ENCODE assay signal across 12 cellular contexts in the genomic region with DNA sequence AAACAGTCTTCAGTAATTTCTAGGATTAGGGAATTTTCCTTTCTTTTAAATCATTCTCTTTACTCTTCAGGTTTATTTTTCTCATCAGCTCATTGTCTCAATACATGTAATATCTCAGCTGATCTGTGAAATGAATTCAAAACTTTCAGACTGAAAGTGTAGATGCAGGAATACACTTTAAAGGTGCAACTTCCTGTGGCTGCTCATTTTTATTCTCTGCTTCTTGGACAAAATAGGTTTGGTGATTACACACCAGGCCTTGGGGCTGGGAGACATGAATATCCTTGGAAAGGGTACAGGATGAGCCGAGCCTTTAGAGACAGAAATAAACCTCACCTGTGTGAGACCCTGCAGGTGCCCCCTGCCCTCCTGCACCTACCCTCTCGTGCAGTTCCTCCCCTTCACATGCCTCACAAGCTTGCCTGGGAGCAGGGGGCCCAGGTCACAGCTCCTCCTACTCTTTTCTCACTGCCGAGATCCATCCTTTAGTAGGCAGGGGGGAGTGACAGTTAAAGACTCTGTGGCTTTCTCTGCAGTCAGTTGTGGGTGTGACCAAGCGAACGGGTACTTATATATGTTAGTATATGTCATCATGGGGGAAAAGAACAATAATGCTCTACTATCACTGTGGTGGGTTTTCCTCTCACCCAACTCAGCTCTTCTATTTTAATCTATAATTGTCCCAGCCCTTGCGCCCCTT. TPM values are rescaled to one million over a fixed set of nuclear protein-coding genes. Genes with fewer than 3 reads are reported as not detected.
DNase-seq lines count a peak whose midpoint lies in the region; ATAC-seq and TF ChIP-seq lines count a peak whose summit lies in the region.
"Had no signal": no experiment of that assay in that cellular context is flagged by ENCODE, and none has a peak within 500 bp of the region (broad histone marks: within the 10 kb centered on the region; RNA-seq: fewer than 3 reads in every experiment).

No MANE protein-coding gene starts in this region.

- peak overlapping the region in 1 of 2 donors; percentile 44 for H3K4me3 Mint-ChIP-seq in CD14-positive monocyte
- peak overlapping the region; percentile 42 for H3K4me3 Mint-ChIP-seq in activated CD4-positive, alpha-beta T cell treated with anti-CD3 and anti-CD28 coated beads, Interleukin-2, amount 10 ng/mL, durations not matched to agents 7 days and 5 days
- H3K4me3 Mint-ChIP-seq: B cell had no signal

- H3K4me3 ChIP-seq in lower leg skin (ENCODE audit: low read depth, poor library complexity, severe bottlenecking): no peak overlapping the region

- H3K36me3 Mint-ChIP-seq in CD14-positive monocyte: peaks cover 0 to 3% of the 10 kb centered on the region in 2 donors
- peaks cover 33% of the 10 kb centered on the region for H3K36me3 Mint-ChIP-seq in activated CD4-positive, alpha-beta T cell treated with anti-CD3 and anti-CD28 coated beads, Interleukin-2, amount 10 ng/mL, durations not matched to agents 7 days and 5 days (ENCODE audit: low read depth)

- POLR2A ChIA-PET in activated CD4-positive, alpha-beta T cell treated with anti-CD3 and anti-CD28 coated beads, Interleukin-2, amount 10 ng/mL, durations not matched to agents 7 days and 5 days (lab: Charles Lee): no interaction called here

- DNase-seq in CD14-positive monocyte (ENCODE audit: low spot score) (no peak), iPS-NIHi7 (ENCODE audit: extremely low spot score) (peak; percentile 55), HK-2 (ENCODE audit: unreplicated experiment) (no peak), lower leg skin (ENCODE audit: low spot score in 2 of 2) (no peak), DMS153 treated with DMSO at 0.1 percent for 48 hours (lab: John Stamatoyannopoulos, UW; ENCODE audit: unreplicated experiment) (no peak), AG08395 (ENCODE audit: low spot score) (no peak)
- DNase-seq in activated CD4-positive, alpha-beta T cell treated with anti-CD3 and anti-CD28 coated beads, Interleukin-2, amount 10 ng/mL, durations not matched to agents 7 days and 5 days: peak; percentile 53

- 47 to 55% methylated on average over 6 of the region's 6 CpGs for WGBS in lower leg skin, 2 donors

- peak; percentile 74 for ATAC-seq in GM21381 (IDR thresholded peaks at IDR 0.05; ENCODE audit: unreplicated experiment)

- no peak for TF ChIP-seq CTCF in CD14-positive monocyte (IDR thresholded peaks at IDR 0.05)
- TF ChIP-seq CTCF in lower leg skin (IDR thresholded peaks at IDR 0.05): no peak

- TF ChIP-seq POLR2A in lower leg skin (IDR thresholded peaks at IDR 0.05): no peak

- peak overlapping the region in 4 of 7 donors; percentile 16 to 77 (median 64) for H3K27ac Mint-ChIP-seq in CD14-positive monocyte
- peak overlapping the region; percentile 87 for H3K27ac Mint-ChIP-seq in activated CD4-positive, alpha-beta T cell treated with anti-CD3 and anti-CD28 coated beads, Interleukin-2, amount 10 ng/mL, durations not matched to agents 7 days and 5 days
- H3K27ac Mint-ChIP-seq: B cell had no signal

- intact Hi-C loops in CD14-positive monocyte (cut with micrococcal nuclease): no loop called here
- intact Hi-C loops in lower leg skin (cut with DNase I; ENCODE audit: low total_unique reads): no loop called here

- CTCF ChIA-PET in activated CD4-positive, alpha-beta T cell treated with anti-CD3 and anti-CD28 coated beads, Interleukin-2, amount 10 ng/mL, durations not matched to agents 7 days and 5 days (lab: Charles Lee): interaction anchor here (0.7 to 1.0 kb wide), 3 partner anchors 13 to 85 kb away, joined by 3 to 4 read pairs (median 4); no protein-coding TSS in a partner anchor

- peaks cover 0 to 3% (median 0%) of the 10 kb centered on the region in 3 donors for H3K27me3 Mint-ChIP-seq in CD14-positive monocyte (ENCODE audit: low read depth in 3 of 3)
- peaks cover 2% of the 10 kb centered on the region for H3K27me3 Mint-ChIP-seq in activated CD4-positive, alpha-beta T cell treated with anti-CD3 and anti-CD28 coated beads, Interleukin-2, amount 10 ng/mL, durations not matched to agents 7 days and 5 days

- H3K9me3 Mint-ChIP-seq in CD14-positive monocyte: peaks cover 0 to 10% (median 4%) of the 10 kb centered on the region in 7 donors
- H3K9me3 Mint-ChIP-seq in activated CD4-positive, alpha-beta T cell treated with anti-CD3 and anti-CD28 coated beads, Interleukin-2, amount 10 ng/mL, durations not matched to agents 7 days and 5 days: peaks cover 30% of the 10 kb centered on the region

- H3K4me1 Mint-ChIP-seq in CD14-positive monocyte: peaks cover 47% of the 10 kb centered on the region
- peaks cover 58% of the 10 kb centered on the region for H3K4me1 Mint-ChIP-seq in activated CD4-positive, alpha-beta T cell treated with anti-CD3 and anti-CD28 coated beads, Interleukin-2, amount 10 ng/mL, durations not matched to agents 7 days and 5 days
- H3K4me1 Mint-ChIP-seq: B cell had no signal

RNA-seq across cellular contexts. Expression of a gene that starts 23.6 kb away (rescaled TPM):
- 1 to 10 TPM in 1 of 2 donors, under 1 TPM in 1; 0.56 to 1.9 TPM for polyA plus RNA-seq in CD14-positive monocyte
- not detected for total RNA-seq in activated CD4-positive, alpha-beta T cell treated with anti-CD3 and anti-CD28 coated beads, Interleukin-2, amount 10 ng/mL, durations not matched to agents 7 days and 5 days
- total RNA-seq in lower leg skin: not detected
- total RNA-seq: astrocyte, B cell, H1, HT-29 had no signal
- polyA plus RNA-seq: H1 had no signal

RNA-seq across cellular contexts. Expression of a gene that starts 56.2 kb away (rescaled TPM):
- not detected for polyA plus RNA-seq in CD14-positive monocyte
- total RNA-seq in activated CD4-positive, alpha-beta T cell treated with anti-CD3 and anti-CD28 coated beads, Interleukin-2, amount 10 ng/mL, durations not matched to agents 7 days and 5 days: under 1 TPM in 1 of 2 experiments, not detected in 1; 0.15 TPM
- total RNA-seq in lower leg skin: under 1 TPM in 1 of 4 donors, not detected in 3; 0.25 TPM
- total RNA-seq: astrocyte, B cell, HT-29 had no signal

Comparison
In these comparisons a context has a peak if more than half of its experiments do, and no peak if none do; other contexts are left out.
1. DNase-seq: peak in activated CD4-positive, alpha-beta T cell treated with anti-CD3 and anti-CD28 coated beads, Interleukin-2, amount 10 ng/mL, durations not matched to agents 7 days and 5 days (single experiment) and iPS-NIHi7 (single experiment); none in CD14-positive monocyte (single experiment), HK-2 (single experiment), lower leg skin (0 of 2), DMS153 treated with DMSO at 0.1 percent for 48 hours (single experiment) and AG08395 (single experiment).